In genomic region chr17:19724501-19725420, GRCh38 we compare ENCODE assay signal across 2 cellular contexts.
TF ChIP-seq lines count a peak whose summit lies in the region.

No MANE protein-coding gene starts in this region.

TF ChIP-seq in K562, 482 proteins besides CTCF, POLR2A, EP300 and RAD21:
- TF ChIP-seq KAT8 (IDR thresholded peaks at IDR 0.05; ENCODE audit: low read depth) (no peak), USF2 (CRISPR knock-in tag; IDR thresholded peaks at IDR 0.05) (0 out of 2 replicates have a peak, but pooled peaks have one; percentile 28)

TF ChIP-seq in GM23338, 12 proteins besides CTCF, POLR2A, EP300 and RAD21:
- TF ChIP-seq REST (IDR thresholded peaks at IDR 0.05; ENCODE audit: unreplicated experiment): no peak
- TF ChIP-seq JUNB (IDR thresholded peaks at IDR 0.05; ENCODE audit: unreplicated experiment): no peak
- no peak for TF ChIP-seq NANOG (IDR thresholded peaks at IDR 0.05; ENCODE audit: borderline replicate concordance)
- no peak for TF ChIP-seq ZNF462 (CRISPR knock-in tag; IDR thresholded peaks at IDR 0.05)
- TF ChIP-seq POLR2AphosphoS5 (IDR thresholded peaks at IDR 0.05; ENCODE audit: low read depth): no peak
- TF ChIP-seq ZNF331 (CRISPR knock-in tag; IDR thresholded peaks at IDR 0.05; ENCODE audit: low read depth): no peak
- no peak for TF ChIP-seq ZNF114 (CRISPR knock-in tag; IDR thresholded peaks at IDR 0.05)
- no peak for TF ChIP-seq STAT1 (IDR thresholded peaks at IDR 0.05; ENCODE audit: unreplicated experiment)
- no peak for TF ChIP-seq ETS1 (IDR thresholded peaks at IDR 0.05)
- no peak for TF ChIP-seq EZH2 (IDR thresholded peaks at IDR 0.05; ENCODE audit: low read depth, unreplicated experiment)
- TF ChIP-seq EZH2phosphoT487 (IDR thresholded peaks at IDR 0.05; ENCODE audit: unreplicated experiment): no peak
TF ChIP-seq in GM23338: peak in this region for 0.
